22 cellular contexts compared by ENCODE assay signal in the genomic region with DNA sequence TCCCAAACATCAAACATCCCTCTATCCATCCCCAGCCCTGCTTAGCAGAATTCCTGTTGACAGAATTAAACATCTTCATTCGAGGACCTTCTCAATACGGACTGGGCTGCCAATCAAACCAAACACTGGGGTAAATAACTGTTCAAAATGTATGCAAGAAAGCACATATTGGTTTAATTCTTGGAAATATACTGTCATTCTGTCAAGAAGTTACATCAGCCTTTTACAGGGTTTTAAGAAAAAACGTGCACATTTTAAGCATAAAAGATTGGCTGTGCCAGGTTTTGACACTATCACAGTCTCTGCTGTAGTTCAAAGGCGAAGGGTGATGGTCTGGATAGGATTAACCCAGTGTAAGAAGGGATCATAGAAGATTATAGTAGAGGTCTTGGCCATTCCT. TPM values are rescaled to one million over a fixed set of nuclear protein-coding genes. Genes with fewer than 3 reads are reported as not detected.
DNase-seq lines count a peak whose midpoint lies in the region; FAIRE-seq and TF ChIP-seq lines count a peak whose summit lies in the region.
"Had no signal": no experiment of that assay in that cellular context is flagged by ENCODE, and none has a peak within 500 bp of the region (broad histone marks: within the 10 kb centered on the region; RNA-seq: fewer than 3 reads in every experiment).

No MANE protein-coding gene starts in this region.

- H3K36me3 Mint-ChIP-seq in activated CD4-positive, alpha-beta memory T cell treated with anti-CD3 and anti-CD28 coated beads for 36 hours, result no peaks in the 10 kb centered on the region

- no peaks in the 10 kb centered on the region for H3K9me3 Mint-ChIP-seq in activated CD4-positive, alpha-beta memory T cell treated with anti-CD3 and anti-CD28 coated beads for 36 hours
- H3K9me3 Mint-ChIP-seq: H9 had no signal

- POLR2A ChIA-PET in HEK293T (lab: Yijun Ruan, JAX), result no interaction called here
- POLR2A ChIA-PET in activated CD4-positive, alpha-beta memory T cell treated with anti-CD3 and anti-CD28 coated beads for 36 hours (lab: Charles Lee), result no interaction called here

- intact Hi-C loops in activated CD4-positive, alpha-beta memory T cell treated with anti-CD3 and anti-CD28 coated beads for 36 hours (cut with micrococcal nuclease), result no loop called here

- peak; percentile 71 for FAIRE-seq in D721Med (lab: Jason Lieb, UNC)
- no peak for FAIRE-seq in GM12891 (lab: Jason Lieb, UNC)
- FAIRE-seq: GM19239, HepG2 had no signal

- no peak overlapping the region for H3K4me3 Mint-ChIP-seq in activated CD4-positive, alpha-beta memory T cell treated with anti-CD3 and anti-CD28 coated beads for 36 hours
- H3K4me3 Mint-ChIP-seq: H9 had no signal

- H3K27ac Mint-ChIP-seq in activated CD4-positive, alpha-beta memory T cell treated with anti-CD3 and anti-CD28 coated beads for 36 hours, result peak overlapping the region; percentile 47
- H3K27ac Mint-ChIP-seq: H9 had no signal

- peaks cover 5% of the 10 kb centered on the region for H3K4me1 Mint-ChIP-seq in activated CD4-positive, alpha-beta memory T cell treated with anti-CD3 and anti-CD28 coated beads for 36 hours (ENCODE audit: low read depth)
- H3K4me1 Mint-ChIP-seq: H9 had no signal

- peaks cover 2% of the 10 kb centered on the region for H3K27me3 Mint-ChIP-seq in activated CD4-positive, alpha-beta memory T cell treated with anti-CD3 and anti-CD28 coated beads for 36 hours

- CTCF ChIA-PET in HEK293T (lab: Yijun Ruan, JAX), result no interaction called here
- CTCF ChIA-PET in activated CD4-positive, alpha-beta memory T cell treated with anti-CD3 and anti-CD28 coated beads for 36 hours (lab: Charles Lee), result no interaction called here

- TF ChIP-seq CTCF in D721Med (IDR thresholded peaks at IDR 0.05; ENCODE audit: insufficient read depth, missing control alignments), result no peak

- no peak for TF ChIP-seq POLR2A in GM12891 (IDR thresholded peaks at IDR 0.05; ENCODE audit: low read depth, low read length)

- DNase-seq in D721Med (ENCODE audit: insufficient read length, low spot score) (no peak), HEK293T (ENCODE audit: extremely low spot score) (no peak), fibroblast of the conjunctiva (ENCODE audit: low read depth) (peak; percentile 28), NCI-H510A (lab: John Stamatoyannopoulos, UW) (no peak), activated gamma-delta T cell treated with Interleukin-2 at 50 U/mL for 16 hours (no peak), GM12891 (ENCODE audit: insufficient read length, low spot score) (no peak)
- DNase-seq in activated CD4-positive, alpha-beta memory T cell treated with anti-CD3 and anti-CD28 coated beads for 36 hours, result no peak
- DNase-seq: ACHN, COR-L47, EL, H9, Kasumi-1, NCI-H1105 treated with DMSO at 0.1 percent for 48 hours, NCI-H1694 treated with DMSO at 0.1 percent for 48 hours, NCI-H2107, NCI-H226, NCI-H526, Peyer's patch, Right ventricle myocardium superior, SK-N-SH had no signal

TF ChIP-seq in HEK293T, 16 proteins besides CTCF, POLR2A, EP300 and RAD21:
- TF ChIP-seq, protein P1, sequence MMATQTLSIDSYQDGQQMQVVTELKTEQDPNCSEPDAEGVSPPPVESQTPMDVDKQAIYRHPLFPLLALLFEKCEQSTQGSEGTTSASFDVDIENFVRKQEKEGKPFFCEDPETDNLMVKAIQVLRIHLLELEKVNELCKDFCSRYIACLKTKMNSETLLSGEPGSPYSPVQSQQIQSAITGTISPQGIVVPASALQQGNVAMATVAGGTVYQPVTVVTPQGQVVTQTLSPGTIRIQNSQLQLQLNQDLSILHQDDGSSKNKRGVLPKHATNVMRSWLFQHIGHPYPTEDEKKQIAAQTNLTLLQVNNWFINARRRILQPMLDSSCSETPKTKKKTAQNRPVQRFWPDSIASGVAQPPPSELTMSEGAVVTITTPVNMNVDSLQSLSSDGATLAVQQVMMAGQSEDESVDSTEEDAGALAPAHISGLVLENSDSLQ (IDR thresholded peaks at IDR 0.05), result peak; percentile 43
- no peak for TF ChIP-seq FOXM1 (IDR thresholded peaks at IDR 0.05; ENCODE audit: borderline replicate concordance)
TF ChIP-seq in HEK293T: peak in this region for 1.

TF ChIP-seq in GM12891, 5 proteins besides CTCF, POLR2A, EP300 and RAD21:
- no peak for TF ChIP-seq POLR2AphosphoS5 (IDR thresholded peaks at IDR 0.05; ENCODE audit: low read depth, low read length)
- TF ChIP-seq PAX5 (IDR thresholded peaks at IDR 0.05; ENCODE audit: insufficient read depth, low read length, severe bottlenecking), result no peak
- no peak for TF ChIP-seq TAF1 (IDR thresholded peaks at IDR 0.05; ENCODE audit: low read depth, low read length)
- TF ChIP-seq SPI1 (IDR thresholded peaks at IDR 0.05; ENCODE audit: low read depth, low read length), result no peak
- no peak for TF ChIP-seq POU2F2 (IDR thresholded peaks at IDR 0.05; ENCODE audit: low read depth, low read length)

RNA-seq across cellular contexts. Expression of gene CCNF, which starts 25.1 kb away (rescaled TPM):
- total RNA-seq in activated CD4-positive, alpha-beta memory T cell treated with anti-CD3 and anti-CD28 coated beads for 36 hours, result 10 to 100 TPM; 53.5 to 54.7 TPM
- 9.7 TPM for polyA plus RNA-seq in GM12891 (2012; ENCODE audit: low read depth, missing spikeins)

RNA-seq across cellular contexts. Expression of gene TEDC2, which starts 55.8 kb away (rescaled TPM):
- 10 to 100 TPM; 23.9 to 24.3 TPM for total RNA-seq in activated CD4-positive, alpha-beta memory T cell treated with anti-CD3 and anti-CD28 coated beads for 36 hours
- 10.8 TPM for polyA plus RNA-seq in GM12891 (2012; ENCODE audit: low read depth, missing spikeins)
